ENCODE assay signal across 26 cellular contexts in the genomic region with DNA sequence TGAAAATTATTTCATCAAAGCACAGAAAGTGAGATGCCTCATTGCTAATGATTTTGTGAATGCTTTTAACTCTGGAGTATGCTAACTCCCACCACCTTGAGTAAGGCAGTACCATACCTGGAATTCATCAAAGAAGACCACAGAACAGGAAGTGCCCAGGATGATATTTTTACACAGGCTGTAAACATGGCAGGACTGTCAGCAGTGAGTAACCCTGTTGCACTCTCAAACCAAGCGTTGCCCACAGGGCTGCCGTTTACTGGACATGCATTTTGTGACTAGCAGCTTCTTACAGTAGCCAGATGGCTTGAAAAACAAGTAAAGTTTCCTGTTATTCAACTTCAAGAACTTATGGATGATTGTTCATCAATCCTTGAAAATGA. TPM values are rescaled to one million over a fixed set of nuclear protein-coding genes. Genes with fewer than 3 reads are reported as not detected.
DNase-seq lines count a peak whose midpoint lies in the region; ATAC-seq and TF ChIP-seq lines count a peak whose summit lies in the region.
"Had no signal": no experiment of that assay in that cellular context is flagged by ENCODE, and none has a peak within 500 bp of the region (broad histone marks: within the 10 kb centered on the region; RNA-seq: fewer than 3 reads in every experiment).

No MANE protein-coding gene starts in this region.

- H3K27me3 Mint-ChIP-seq in activated CD4-positive, alpha-beta T cell treated with anti-CD3 and anti-CD28 coated beads, Interleukin-2, amount 10 ng/mL, durations not matched to agents 7 days and 5 days: no peaks in the 10 kb centered on the region
- H3K27me3 Mint-ChIP-seq in CD8-positive, alpha-beta memory T cell: no peaks in the 10 kb centered on the region
- no peaks in the 10 kb centered on the region for H3K27me3 Mint-ChIP-seq in activated CD8-positive, alpha-beta T cell treated with anti-CD3 and anti-CD28 coated beads for 36 hours
- H3K27me3 Mint-ChIP-seq in naive thymus-derived CD4-positive, alpha-beta T cell: no peaks in the 10 kb centered on the region
- H3K27me3 Mint-ChIP-seq: activated CD8-positive, alpha-beta memory T cell treated with anti-CD3 and anti-CD28 coated beads, Interleukin-2, amount 10 ng/mL, durations not matched to agents 7 days and 5 days; memory B cell had no signal

- no peaks in the 10 kb centered on the region for H3K27me3 ChIP-seq in CD8-positive, alpha-beta memory T cell (ENCODE audit: insufficient read depth, low read length, poor library complexity, severe bottlenecking)
- no peaks in the 10 kb centered on the region for H3K27me3 ChIP-seq in naive thymus-derived CD4-positive, alpha-beta T cell (ENCODE audit: control insufficient read depth in 2 of 2, insufficient read depth in 2 of 2, low read length in 2 of 2)
- H3K27me3 ChIP-seq in BE2C: no peaks in the 10 kb centered on the region
- H3K27me3 ChIP-seq: BLaER1 treated with 17β-estradiol and CSF1 and Interleukin-3, amounts not matched to agents 10 nM and 100 nM; transverse colon had no signal

- H3K4me3 ChIP-seq in CD8-positive, alpha-beta memory T cell (ENCODE audit: low read length): peak overlapping the region; percentile 18
- H3K4me3 ChIP-seq in naive thymus-derived CD4-positive, alpha-beta T cell (ENCODE audit: low read length): no peak overlapping the region
- no peak overlapping the region for H3K4me3 ChIP-seq in BE2C (ENCODE audit: low read depth, low read length)
- H3K4me3 ChIP-seq: BLaER1 treated with 17β-estradiol and CSF1 and Interleukin-3, amounts not matched to agents 10 nM and 100 nM; transverse colon had no signal

- POLR2A ChIA-PET in activated CD4-positive, alpha-beta T cell treated with anti-CD3 and anti-CD28 coated beads, Interleukin-2, amount 10 ng/mL, durations not matched to agents 7 days and 5 days (lab: Charles Lee): no interaction called here
- POLR2A ChIA-PET in CD8-positive, alpha-beta memory T cell (lab: Charles Lee): no interaction called here
- POLR2A ChIA-PET in activated CD8-positive, alpha-beta T cell treated with anti-CD3 and anti-CD28 coated beads for 36 hours (lab: Charles Lee): interaction anchor here (1.1 to 1.4 kb wide), 2 partner anchors 9 to 48 kb away, joined by 3 to 5 read pairs; no protein-coding TSS in a partner anchor
- POLR2A ChIA-PET in naive thymus-derived CD4-positive, alpha-beta T cell (lab: Charles Lee): interaction anchor here (1.4 kb wide), 1 partner anchor 19 kb away, joined by 3 read pairs; no protein-coding TSS in a partner anchor

- DNase-seq in activated CD4-positive, alpha-beta T cell treated with anti-CD3 and anti-CD28 coated beads, Interleukin-2, amount 10 ng/mL, durations not matched to agents 7 days and 5 days: peak; percentile 19
- no peak for DNase-seq in activated CD4-positive, alpha-beta T cell treated with anti-CD3 and anti-CD28 coated beads for 1 hour
- DNase-seq in CD8-positive, alpha-beta memory T cell: peak in 1 of 5 donors; percentile 15
- DNase-seq in activated CD8-positive, alpha-beta T cell treated with anti-CD3 and anti-CD28 coated beads for 36 hours: peak; percentile 62
- peak in 4 of 9 donors; percentile 4 to 18 (median 6) for DNase-seq in naive thymus-derived CD4-positive, alpha-beta T cell
- no peak for DNase-seq in SK-N-DZ (ENCODE audit: low spot score)
- DNase-seq in HK-2 (ENCODE audit: unreplicated experiment): no peak
- DNase-seq in BE2C: no peak
- DNase-seq: activated CD8-positive, alpha-beta memory T cell treated with anti-CD3 and anti-CD28 coated beads, Interleukin-2, amount 10 ng/mL, durations not matched to agents 7 days and 5 days; activated gamma-delta T cell; central memory CD4-positive, alpha-beta T cell; dermis blood vessel endothelial cell; glutamatergic neuron; left cardiac atrium; MM.1S; NCI-H2171; NCI-H526; occipital lobe; RPMI8226; SK-N-SH; stimulated activated CD4-positive, alpha-beta T cell treated with anti-CD3 and anti-CD28 coated beads, Interleukin-4, amount 100 ng/mL, for 24 hours; transverse colon; WERI-Rb-1 had no signal

- H3K4me3 Mint-ChIP-seq in activated CD4-positive, alpha-beta T cell treated with anti-CD3 and anti-CD28 coated beads, Interleukin-2, amount 10 ng/mL, durations not matched to agents 7 days and 5 days: peak overlapping the region; percentile 8
- peak overlapping the region in 1 of 7 donors; percentile 23 for H3K4me3 Mint-ChIP-seq in CD8-positive, alpha-beta memory T cell
- no peak overlapping the region for H3K4me3 Mint-ChIP-seq in activated CD8-positive, alpha-beta T cell treated with anti-CD3 and anti-CD28 coated beads for 36 hours
- H3K4me3 Mint-ChIP-seq in naive thymus-derived CD4-positive, alpha-beta T cell: peak overlapping the region in 7 of 10 donors; percentile 22 to 65 (median 59)
- H3K4me3 Mint-ChIP-seq: activated CD8-positive, alpha-beta memory T cell treated with anti-CD3 and anti-CD28 coated beads, Interleukin-2, amount 10 ng/mL, durations not matched to agents 7 days and 5 days; memory B cell; T-helper 2 cell treated with Interferon-gamma antibody and Interleukin-4, amounts not matched to agents 5 μg/mL and 100 μg/mL, for 36 hours had no signal

- H3K4me1 Mint-ChIP-seq in activated CD4-positive, alpha-beta T cell treated with anti-CD3 and anti-CD28 coated beads, Interleukin-2, amount 10 ng/mL, durations not matched to agents 7 days and 5 days: peaks cover 22% of the 10 kb centered on the region
- H3K4me1 Mint-ChIP-seq in CD8-positive, alpha-beta memory T cell: peaks cover 13 to 24% (median 15%) of the 10 kb centered on the region in 3 donors
- peaks cover 18% of the 10 kb centered on the region for H3K4me1 Mint-ChIP-seq in activated CD8-positive, alpha-beta T cell treated with anti-CD3 and anti-CD28 coated beads for 36 hours (ENCODE audit: low read depth)
- H3K4me1 Mint-ChIP-seq in naive thymus-derived CD4-positive, alpha-beta T cell: peaks cover 6 to 35% (median 25%) of the 10 kb centered on the region in 7 donors
- H3K4me1 Mint-ChIP-seq: memory B cell had no signal

- CTCF ChIA-PET in activated CD4-positive, alpha-beta T cell treated with anti-CD3 and anti-CD28 coated beads, Interleukin-2, amount 10 ng/mL, durations not matched to agents 7 days and 5 days (lab: Charles Lee): no interaction called here
- CTCF ChIA-PET in CD8-positive, alpha-beta memory T cell (lab: Charles Lee): no interaction called here
- CTCF ChIA-PET in activated CD8-positive, alpha-beta T cell treated with anti-CD3 and anti-CD28 coated beads for 36 hours (lab: Charles Lee): interaction anchor here (1.4 to 1.7 kb wide), 2 partner anchors 41 to 51 kb away, joined by 3 to 6 read pairs; no protein-coding TSS in a partner anchor
- CTCF ChIA-PET in naive thymus-derived CD4-positive, alpha-beta T cell (lab: Charles Lee): interaction anchor here (0.7 kb wide), 1 partner anchor 112 kb away, joined by 3 read pairs; no protein-coding TSS in a partner anchor

- no peaks in the 10 kb centered on the region for H3K9me3 Mint-ChIP-seq in activated CD4-positive, alpha-beta T cell treated with anti-CD3 and anti-CD28 coated beads, Interleukin-2, amount 10 ng/mL, durations not matched to agents 7 days and 5 days
- H3K9me3 Mint-ChIP-seq in CD8-positive, alpha-beta memory T cell: no peaks in the 10 kb centered on the region
- H3K9me3 Mint-ChIP-seq in activated CD8-positive, alpha-beta T cell treated with anti-CD3 and anti-CD28 coated beads for 36 hours: no peaks in the 10 kb centered on the region
- no peaks in the 10 kb centered on the region for H3K9me3 Mint-ChIP-seq in naive thymus-derived CD4-positive, alpha-beta T cell
- H3K9me3 Mint-ChIP-seq: memory B cell; T-helper 2 cell treated with Interferon-gamma antibody and Interleukin-4, amounts not matched to agents 5 μg/mL and 100 μg/mL, for 36 hours had no signal

- no peaks in the 10 kb centered on the region for H3K9me3 ChIP-seq in CD8-positive, alpha-beta memory T cell (ENCODE audit: low read length)
- no peaks in the 10 kb centered on the region for H3K9me3 ChIP-seq in naive thymus-derived CD4-positive, alpha-beta T cell (ENCODE audit: control insufficient read depth in 2 of 3, low read length in 3 of 3)
- no peaks in the 10 kb centered on the region for H3K9me3 ChIP-seq in BE2C
- H3K9me3 ChIP-seq: BLaER1 treated with 17β-estradiol and CSF1 and Interleukin-3, amounts not matched to agents 10 nM and 100 nM; SK-N-SH; transverse colon had no signal

- intact Hi-C loops in activated CD8-positive, alpha-beta T cell treated with anti-CD3 and anti-CD28 coated beads for 36 hours (cut with micrococcal nuclease): no loop called here
- intact Hi-C loops in naive thymus-derived CD4-positive, alpha-beta T cell (cut with micrococcal nuclease): loop anchor here in 1 of 2 donors (2.0 kb wide), 1 partner anchor 42 kb away; the partner anchor contains the start of gene RALGAPA1

- H3K36me3 ChIP-seq in CD8-positive, alpha-beta memory T cell (ENCODE audit: insufficient read depth, low read length): no peaks in the 10 kb centered on the region
- peaks cover 0 to 2% (median 0%) of the 10 kb centered on the region in 3 experiments for H3K36me3 ChIP-seq in naive thymus-derived CD4-positive, alpha-beta T cell (ENCODE audit: control insufficient read depth in 2 of 3, insufficient read depth in 3 of 3, low read length in 3 of 3)
- no peaks in the 10 kb centered on the region; the same call in none of the 2 replicates for H3K36me3 ChIP-seq in BE2C
- H3K36me3 ChIP-seq: transverse colon had no signal

- H3K4me1 ChIP-seq in CD8-positive, alpha-beta memory T cell (ENCODE audit: insufficient read depth, low read length): peaks cover 15% of the 10 kb centered on the region
- peaks cover 0 to 14% of the 10 kb centered on the region in 2 donors for H3K4me1 ChIP-seq in naive thymus-derived CD4-positive, alpha-beta T cell (ENCODE audit: control insufficient read depth in 2 of 2, insufficient read depth in 2 of 2, low read length in 2 of 2)
- H3K4me1 ChIP-seq in BE2C: no peaks in the 10 kb centered on the region
- H3K4me1 ChIP-seq: BLaER1 treated with 17β-estradiol and CSF1 and Interleukin-3, amounts not matched to agents 10 nM and 100 nM; transverse colon had no signal

- peak; percentile 97 for ATAC-seq in activated CD8-positive, alpha-beta T cell treated with anti-CD3 and anti-CD28 coated beads for 36 hours
- ATAC-seq in naive thymus-derived CD4-positive, alpha-beta T cell: no peak
- ATAC-seq: activated CD8-positive, alpha-beta memory T cell treated with anti-CD3 and anti-CD28 coated beads, Interleukin-2, amount 10 ng/mL, durations not matched to agents 7 days and 5 days; left cardiac atrium had no signal

- TF ChIP-seq CTCF in activated CD8-positive, alpha-beta T cell treated with anti-CD3 and anti-CD28 coated beads for 36 hours (IDR thresholded peaks at IDR 0.05): no peak
- no peak for TF ChIP-seq CTCF in BE2C (IDR thresholded peaks at IDR 0.05; ENCODE audit: low read depth, low read length)

- H3K27ac ChIP-seq in CD8-positive, alpha-beta memory T cell (ENCODE audit: low read depth, low read length): no peak overlapping the region
- H3K27ac ChIP-seq in naive thymus-derived CD4-positive, alpha-beta T cell (ENCODE audit: low read depth, low read length): no peak overlapping the region
- H3K27ac ChIP-seq: BLaER1 treated with 17β-estradiol and CSF1 and Interleukin-3, amounts not matched to agents 10 nM and 100 nM; transverse colon; WERI-Rb-1 had no signal

- peaks cover 18% of the 10 kb centered on the region for H3K36me3 Mint-ChIP-seq in activated CD4-positive, alpha-beta T cell treated with anti-CD3 and anti-CD28 coated beads, Interleukin-2, amount 10 ng/mL, durations not matched to agents 7 days and 5 days (ENCODE audit: low read depth)
- peaks cover 4 to 38% (median 5%) of the 10 kb centered on the region in 3 donors for H3K36me3 Mint-ChIP-seq in CD8-positive, alpha-beta memory T cell
- no peaks in the 10 kb centered on the region for H3K36me3 Mint-ChIP-seq in activated CD8-positive, alpha-beta T cell treated with anti-CD3 and anti-CD28 coated beads for 36 hours (ENCODE audit: low read depth)
- H3K36me3 Mint-ChIP-seq in naive thymus-derived CD4-positive, alpha-beta T cell: peaks cover 0 to 32% (median 16%) of the 10 kb centered on the region in 5 donors

- H3K27ac Mint-ChIP-seq in activated CD4-positive, alpha-beta T cell treated with anti-CD3 and anti-CD28 coated beads, Interleukin-2, amount 10 ng/mL, durations not matched to agents 7 days and 5 days: no peak overlapping the region
- peak overlapping the region in 2 of 8 donors; percentile 17 to 41 for H3K27ac Mint-ChIP-seq in CD8-positive, alpha-beta memory T cell
- H3K27ac Mint-ChIP-seq in activated CD8-positive, alpha-beta T cell treated with anti-CD3 and anti-CD28 coated beads for 36 hours: no peak overlapping the region
- peak overlapping the region in 4 of 9 donors; percentile 14 to 85 (median 40) for H3K27ac Mint-ChIP-seq in naive thymus-derived CD4-positive, alpha-beta T cell
- H3K27ac Mint-ChIP-seq: activated CD8-positive, alpha-beta memory T cell treated with anti-CD3 and anti-CD28 coated beads, Interleukin-2, amount 10 ng/mL, durations not matched to agents 7 days and 5 days; memory B cell; T-helper 2 cell treated with Interferon-gamma antibody and Interleukin-4, amounts not matched to agents 5 μg/mL and 100 μg/mL, for 36 hours had no signal

RNA-seq across cellular contexts. Expression of gene RALGAPA1, which starts 42.4 kb away (rescaled TPM):
- 10 to 100 TPM; 32.5 to 35.6 TPM for total RNA-seq in activated CD4-positive, alpha-beta T cell treated with anti-CD3 and anti-CD28 coated beads, Interleukin-2, amount 10 ng/mL, durations not matched to agents 7 days and 5 days
- 10 to 100 TPM; 28.2 to 37.9 TPM for total RNA-seq in CD8-positive, alpha-beta memory T cell
- polyA plus RNA-seq in CD8-positive, alpha-beta memory T cell: 29.3 TPM
- total RNA-seq in activated CD8-positive, alpha-beta T cell treated with anti-CD3 and anti-CD28 coated beads for 36 hours: 10 to 100 TPM; 23.7 to 26.5 TPM
- 10 to 100 TPM; 53.5 to 72.4 (median 68.9) TPM for total RNA-seq in naive thymus-derived CD4-positive, alpha-beta T cell
- 10 to 100 TPM; 18.3 to 24.0 TPM for polyA plus RNA-seq in naive thymus-derived CD4-positive, alpha-beta T cell
- 17.6 and 19.1 TPM in 2 replicates for polyA plus RNA-seq in SK-N-DZ (2014; cell fraction: cytosol; rRNA removed)
- 22.7 and 25.0 TPM in 2 replicates for polyA plus RNA-seq in SK-N-DZ (2014; cell fraction: nucleus; rRNA removed)
- polyA plus RNA-seq in BE2C (2012; ENCODE audit: insufficient read depth, insufficient read length, low read depth): 34.8 TPM

RNA-seq across cellular contexts. Expression of gene BRMS1L, which starts 59.4 kb away (rescaled TPM):
- total RNA-seq in activated CD4-positive, alpha-beta T cell treated with anti-CD3 and anti-CD28 coated beads, Interleukin-2, amount 10 ng/mL, durations not matched to agents 7 days and 5 days: 1 to 10 TPM; 4.8 to 4.9 TPM
- total RNA-seq in CD8-positive, alpha-beta memory T cell: 10 to 100 TPM in 1 of 2 experiments, 1 to 10 TPM in 1; 7.9 to 10.0 TPM
- polyA plus RNA-seq in CD8-positive, alpha-beta memory T cell: 4.0 TPM
- 1 to 10 TPM; 4.3 to 5.5 TPM for total RNA-seq in activated CD8-positive, alpha-beta T cell treated with anti-CD3 and anti-CD28 coated beads for 36 hours
- total RNA-seq in naive thymus-derived CD4-positive, alpha-beta T cell: 1 to 10 TPM; 4.2 to 8.6 (median 5.8) TPM
- 1 to 10 TPM; 3.6 to 3.9 TPM for polyA plus RNA-seq in naive thymus-derived CD4-positive, alpha-beta T cell
- polyA plus RNA-seq in SK-N-DZ (2014; cell fraction: cytosol; rRNA removed): 19.5 and 23.9 TPM in 2 replicates
- 14.1 and 116 TPM in 2 replicates for polyA plus RNA-seq in SK-N-DZ (2014; cell fraction: nucleus; rRNA removed)
- polyA plus RNA-seq in BE2C (2012; ENCODE audit: insufficient read depth, insufficient read length, low read depth): 10.7 TPM

Comparison
In these comparisons a context has a peak if more than half of its experiments do, and no peak if none do; other contexts are left out.
1. DNase-seq: peak in activated CD4-positive, alpha-beta T cell treated with anti-CD3 and anti-CD28 coated beads, Interleukin-2, amount 10 ng/mL, durations not matched to agents 7 days and 5 days (single experiment) and activated CD8-positive, alpha-beta T cell treated with anti-CD3 and anti-CD28 coated beads for 36 hours (single experiment); none in activated CD4-positive, alpha-beta T cell treated with anti-CD3 and anti-CD28 coated beads for 1 hour (single experiment), SK-N-DZ (single experiment), HK-2 (single experiment) and BE2C (single experiment).
2. CTCF ChIA-PET loops: an anchor here in activated CD8-positive, alpha-beta T cell treated with anti-CD3 and anti-CD28 coated beads for 36 hours (1.4 to 1.7 kb wide) and naive thymus-derived CD4-positive, alpha-beta T cell (0.7 kb wide); none called in activated CD4-positive, alpha-beta T cell treated with anti-CD3 and anti-CD28 coated beads, Interleukin-2, amount 10 ng/mL, durations not matched to agents 7 days and 5 days and CD8-positive, alpha-beta memory T cell.
3. POLR2A ChIA-PET loops: an anchor here in activated CD8-positive, alpha-beta T cell treated with anti-CD3 and anti-CD28 coated beads for 36 hours (1.1 to 1.4 kb wide) and naive thymus-derived CD4-positive, alpha-beta T cell (1.4 kb wide); none called in activated CD4-positive, alpha-beta T cell treated with anti-CD3 and anti-CD28 coated beads, Interleukin-2, amount 10 ng/mL, durations not matched to agents 7 days and 5 days and CD8-positive, alpha-beta memory T cell.